Comparison of ENCODE assay signal across 3 cellular contexts in the genomic region with DNA sequence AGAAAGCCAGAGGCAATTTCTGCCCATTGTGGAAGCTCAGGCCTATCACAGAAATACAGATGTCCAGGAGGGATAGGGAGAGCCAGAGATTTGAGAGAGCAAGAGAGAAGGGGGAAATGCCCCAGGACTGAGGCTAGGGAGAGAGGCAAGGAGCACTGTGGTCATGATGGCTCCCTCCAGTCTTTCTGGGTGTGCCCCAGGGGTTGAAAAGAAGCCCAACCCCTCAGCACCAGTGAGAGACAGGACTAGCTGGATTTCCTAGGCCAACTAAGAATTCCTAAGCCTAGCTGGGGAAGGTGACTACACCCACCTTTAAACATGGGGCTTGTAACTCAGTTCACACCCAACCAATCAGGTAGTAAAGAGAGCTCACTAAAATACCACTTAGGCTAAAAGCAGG.
DNase-seq lines count a peak whose midpoint lies in the region; ATAC-seq and TF ChIP-seq lines count a peak whose summit lies in the region.
"Not testable (repeated sequence)": the region's sequence is repeated elsewhere in the genome, so short reads cannot be mapped to it uniquely, and the experiment has no call there.

No MANE protein-coding gene starts in this region.

- H3K9me3 ChIP-seq in mucosa of descending colon: not testable (repeated sequence)

- ATAC-seq in esophagus mucosa (peak; percentile 48), left colon (peak; percentile 56), mucosa of descending colon (peak; percentile 53)

- not testable (repeated sequence) for DNase-seq in left colon, mucosa of descending colon

- intact Hi-C loops in left colon (cut with DNase I, micrococcal nuclease); mucosa of descending colon (cut with DNase I, micrococcal nuclease): not testable (repeated sequence)

- not testable (repeated sequence) for H3K4me3 ChIP-seq in mucosa of descending colon

- H3K4me1 ChIP-seq in mucosa of descending colon (ENCODE audit: low read depth): not testable (repeated sequence)

- not testable (repeated sequence) for TF ChIP-seq CTCF in mucosa of descending colon (IDR thresholded peaks at IDR 0.05)

- not testable (repeated sequence) for H3K36me3 ChIP-seq in mucosa of descending colon (ENCODE audit: low read depth)
